21 cellular contexts compared by ENCODE assay signal in the genomic region with DNA sequence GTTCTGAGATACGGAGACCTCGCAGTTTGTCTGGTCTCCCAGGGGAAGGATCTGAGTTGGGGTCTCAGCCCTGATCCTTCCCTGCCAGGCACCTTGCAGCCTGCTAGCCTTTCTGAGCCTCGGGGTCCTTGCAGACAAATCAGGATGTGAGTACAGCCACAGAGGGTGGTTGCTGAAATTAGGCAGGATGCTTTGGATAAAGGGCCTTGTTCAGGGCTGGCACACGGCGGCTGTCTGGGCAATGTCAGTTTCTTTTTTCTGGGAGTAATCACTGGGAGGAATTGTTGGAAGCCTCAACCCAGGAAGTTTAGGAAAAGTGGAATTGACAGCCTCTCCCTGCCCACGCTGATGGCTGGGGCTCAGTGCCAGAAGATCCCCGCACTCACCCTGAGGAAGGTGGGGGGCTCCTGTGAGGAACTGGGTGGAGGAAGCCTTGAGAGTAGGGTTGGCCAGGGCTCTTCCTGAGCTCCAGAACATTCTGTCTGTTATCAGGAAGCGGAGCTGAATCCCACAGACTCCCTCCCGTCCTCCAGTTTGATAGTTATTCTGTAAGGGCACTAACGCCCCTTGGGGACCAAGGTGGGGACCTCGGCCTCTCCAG. TPM values are rescaled to one million over a fixed set of nuclear protein-coding genes. Genes with fewer than 3 reads are reported as not detected.
A peak's percentile ranks its signal among the peaks of the same experiment; 100 is the strongest.
DNase-seq lines count a peak whose midpoint lies in the region; ATAC-seq and TF ChIP-seq lines count a peak whose summit lies in the region.
"Had no signal": no experiment of that assay in that cellular context is flagged by ENCODE, and none has a peak within 500 bp of the region (broad histone marks: within the 10 kb centered on the region; RNA-seq: fewer than 3 reads in every experiment).

No MANE protein-coding gene starts in this region.

- H3K27me3 ChIP-seq in hepatocyte, result no peaks in the 10 kb centered on the region
- H3K27me3 ChIP-seq in stomach, result no peaks in the 10 kb centered on the region
- no peaks in the 10 kb centered on the region for H3K27me3 ChIP-seq in smooth muscle cell (ENCODE audit: low read depth)
- H3K27me3 ChIP-seq: breast epithelium had no signal

- H3K4me2 ChIP-seq in hepatocyte, result no peak overlapping the region
- H3K4me2 ChIP-seq in smooth muscle cell, result no peak overlapping the region

- no peaks in the 10 kb centered on the region for H4K20me1 ChIP-seq in hepatocyte (ENCODE audit: insufficient read depth, poor library complexity, severe bottlenecking)
- peaks cover 10% of the 10 kb centered on the region for H4K20me1 ChIP-seq in smooth muscle cell (ENCODE audit: low read depth)

- H3K27ac ChIP-seq in hepatocyte (peak overlapping the region; percentile 25), stomach (peak overlapping the region in 4 of 5 donors; percentile 7 to 60 (median 54)), smooth muscle cell (ENCODE audit: low read depth) (no peak overlapping the region)
- H3K27ac ChIP-seq: breast epithelium had no signal

- no peak overlapping the region for H3K4me3 Mint-ChIP-seq in activated CD4-positive, alpha-beta T cell treated with anti-CD3 and anti-CD28 coated beads for 36 hours
- no peak overlapping the region for H3K4me3 Mint-ChIP-seq in activated T-helper 17 cell treated with anti-CD3 and anti-CD28 coated beads, Interleukin-2, amount 50 U/mL, for 72 hours
- H3K4me3 Mint-ChIP-seq: activated CD4-positive, alpha-beta T cell treated with anti-CD3 and anti-CD28 coated beads, Interleukin-2, amount 10 ng/mL, durations not matched to agents 24 days and 14 days; activated naive CD8-positive, alpha-beta T cell treated with anti-CD3 and anti-CD28 coated beads, Interleukin-2, amount 10 ng/mL, durations not matched to agents 7 days and 5 days; H9; type B pancreatic cell had no signal

- H3K4me3 ChIP-seq in hepatocyte (no peak overlapping the region), stomach (no peak overlapping the region), smooth muscle cell (no peak overlapping the region)
- H3K4me3 ChIP-seq: breast epithelium had no signal

- TF ChIP-seq CTCF in hepatocyte (IDR thresholded peaks at IDR 0.05; ENCODE audit: poor library complexity), result no peak
- no peak for TF ChIP-seq CTCF in stomach (IDR thresholded peaks at IDR 0.05)
- TF ChIP-seq CTCF in smooth muscle cell (IDR thresholded peaks at IDR 0.05; ENCODE audit: borderline replicate concordance, insufficient read depth, poor library complexity, severe bottlenecking), result no peak

- no peak for DNase-seq in activated CD4-positive, alpha-beta T cell treated with anti-CD3 and anti-CD28 coated beads for 36 hours
- no peak for DNase-seq in activated CD4-positive, alpha-beta T cell treated with anti-CD3 and anti-CD28 coated beads for 4 hours
- no peak for DNase-seq in hepatocyte (ENCODE audit: low spot score)
- DNase-seq in stomach, result no peak
- no peak for DNase-seq in smooth muscle cell (lab: John Stamatoyannopoulos, UW; ENCODE audit: unreplicated experiment)
- DNase-seq: 8988T; activated CD4-positive, alpha-beta T cell treated with anti-CD3 and anti-CD28 coated beads, Interleukin-2, amount 10 ng/mL, durations not matched to agents 24 days and 14 days; activated naive CD8-positive, alpha-beta T cell treated with anti-CD3 and anti-CD28 coated beads, Interleukin-2, amount 10 ng/mL, durations not matched to agents 7 days and 5 days; C1 segment of cervical spinal cord; H9; hippocampal formation; KBM-7; NCI-H2029 treated with DMSO at 0.1 percent for 48 hours; NCI-H510A treated with DMSO at 0.1 percent for 48 hours; SIG-M5; T1000 had no signal

- peaks cover 66% of the 10 kb centered on the region for H3K36me3 Mint-ChIP-seq in activated CD4-positive, alpha-beta T cell treated with anti-CD3 and anti-CD28 coated beads for 36 hours (ENCODE audit: low read depth)
- peaks cover 100% of the 10 kb centered on the region for H3K36me3 Mint-ChIP-seq in activated T-helper 17 cell treated with anti-CD3 and anti-CD28 coated beads, Interleukin-2, amount 50 U/mL, for 72 hours (ENCODE audit: low read depth)
- H3K36me3 Mint-ChIP-seq: type B pancreatic cell had no signal

- H2AFZ ChIP-seq in hepatocyte (no peak overlapping the region), smooth muscle cell (ENCODE audit: low read depth) (no peak overlapping the region)

- no peak for TF ChIP-seq POLR2A in stomach (IDR thresholded peaks at IDR 0.05)

- H3K9ac ChIP-seq in smooth muscle cell (ENCODE audit: low read depth), result no peak overlapping the region

- no peaks in the 10 kb centered on the region for H3K27me3 Mint-ChIP-seq in activated CD4-positive, alpha-beta T cell treated with anti-CD3 and anti-CD28 coated beads for 36 hours
- H3K27me3 Mint-ChIP-seq in activated T-helper 17 cell treated with anti-CD3 and anti-CD28 coated beads, Interleukin-2, amount 50 U/mL, for 72 hours, result no peaks in the 10 kb centered on the region
- H3K27me3 Mint-ChIP-seq: activated CD4-positive, alpha-beta T cell treated with anti-CD3 and anti-CD28 coated beads, Interleukin-2, amount 10 ng/mL, durations not matched to agents 24 days and 14 days; activated naive CD8-positive, alpha-beta T cell treated with anti-CD3 and anti-CD28 coated beads, Interleukin-2, amount 10 ng/mL, durations not matched to agents 7 days and 5 days; type B pancreatic cell had no signal

- intact Hi-C loops in activated CD4-positive, alpha-beta T cell treated with anti-CD3 and anti-CD28 coated beads for 36 hours (cut with DNase I, micrococcal nuclease), result no loop called here
- intact Hi-C loops in stomach (cut with DNase I; ENCODE audit: low total_unique reads), result no loop called here

- H3K79me2 ChIP-seq in hepatocyte (no peaks in the 10 kb centered on the region), smooth muscle cell (ENCODE audit: low read depth) (no peaks in the 10 kb centered on the region)

- peaks cover 15% of the 10 kb centered on the region for H3K4me1 ChIP-seq in hepatocyte (ENCODE audit: insufficient read depth)
- peaks cover 14 to 54% (median 32%) of the 10 kb centered on the region in 4 donors for H3K4me1 ChIP-seq in stomach
- H3K4me1 ChIP-seq in smooth muscle cell (ENCODE audit: low read depth), result peaks cover 13% of the 10 kb centered on the region
- H3K4me1 ChIP-seq: breast epithelium had no signal

- ATAC-seq in activated CD4-positive, alpha-beta T cell treated with anti-CD3 and anti-CD28 coated beads for 36 hours, result no peak
- ATAC-seq in activated T-helper 17 cell treated with anti-CD3 and anti-CD28 coated beads, Interleukin-2, amount 50 U/mL, for 72 hours (replicated peaks), result no peak
- no peak for ATAC-seq in HG02798 (IDR thresholded peaks at IDR 0.05; ENCODE audit: poor library complexity, unreplicated experiment)
- ATAC-seq in GM19324 (IDR thresholded peaks at IDR 0.05; ENCODE audit: low FRiP score, unreplicated experiment), result no peak

- H3K36me3 ChIP-seq in hepatocyte (replicated peaks; ENCODE audit: insufficient read depth, low read depth) (no peaks in the 10 kb centered on the region), stomach (peaks cover 18 to 74% (median 48%) of the 10 kb centered on the region in 4 donors), smooth muscle cell (ENCODE audit: low read depth) (peaks cover 6% of the 10 kb centered on the region)
- H3K36me3 ChIP-seq: breast epithelium had no signal

- no peaks in the 10 kb centered on the region for H3K9me3 Mint-ChIP-seq in activated CD4-positive, alpha-beta T cell treated with anti-CD3 and anti-CD28 coated beads for 36 hours (ENCODE audit: low read depth)
- H3K9me3 Mint-ChIP-seq in activated T-helper 17 cell treated with anti-CD3 and anti-CD28 coated beads, Interleukin-2, amount 50 U/mL, for 72 hours, result no peaks in the 10 kb centered on the region
- H3K9me3 Mint-ChIP-seq: activated CD4-positive, alpha-beta T cell treated with anti-CD3 and anti-CD28 coated beads, Interleukin-2, amount 10 ng/mL, durations not matched to agents 24 days and 14 days; activated naive CD8-positive, alpha-beta T cell treated with anti-CD3 and anti-CD28 coated beads, Interleukin-2, amount 10 ng/mL, durations not matched to agents 7 days and 5 days; H9; type B pancreatic cell had no signal

- CTCF ChIA-PET in activated CD4-positive, alpha-beta T cell treated with anti-CD3 and anti-CD28 coated beads for 36 hours (lab: Charles Lee), result interaction anchor here (1.2 to 1.6 kb wide), 2 partner anchors 15 to 46 kb away, joined by 5 to 6 read pairs; no protein-coding TSS in a partner anchor

- WGBS in hepatocyte (ENCODE audit: low lambda C conversion rate, missing lambda C conversion rate), result 62% methylated on average over 11 of the region's 11 CpGs
- WGBS in stomach, 5 donors, result 61 to 88% (median 77%) methylated on average over 11 of the region's 11 CpGs
- 72% methylated on average over 11 of the region's 11 CpGs for WGBS in smooth muscle cell (ENCODE audit: low lambda C conversion rate)

- H3K9me3 ChIP-seq in hepatocyte (ENCODE audit: low read depth), result no peaks in the 10 kb centered on the region
- no peaks in the 10 kb centered on the region for H3K9me3 ChIP-seq in stomach
- no peaks in the 10 kb centered on the region for H3K9me3 ChIP-seq in smooth muscle cell (replicated peaks; ENCODE audit: low read depth)
- H3K9me3 ChIP-seq: breast epithelium had no signal

- TF ChIP-seq EP300 in stomach (IDR thresholded peaks at IDR 0.05), result no peak

- peaks cover 76% of the 10 kb centered on the region for H3K4me1 Mint-ChIP-seq in activated CD4-positive, alpha-beta T cell treated with anti-CD3 and anti-CD28 coated beads for 36 hours
- H3K4me1 Mint-ChIP-seq in activated T-helper 17 cell treated with anti-CD3 and anti-CD28 coated beads, Interleukin-2, amount 50 U/mL, for 72 hours, result peaks cover 50% of the 10 kb centered on the region

- POLR2A ChIA-PET in activated CD4-positive, alpha-beta T cell treated with anti-CD3 and anti-CD28 coated beads for 36 hours (lab: Charles Lee), result no interaction called here

- H3K9me2 ChIP-seq in hepatocyte (replicated peaks; ENCODE audit: insufficient read depth), result no peaks in the 10 kb centered on the region

- H3F3A ChIP-seq in smooth muscle cell (ENCODE audit: low read depth), result peaks cover 7% of the 10 kb centered on the region

- peak overlapping the region; percentile 13 for H3K27ac Mint-ChIP-seq in activated CD4-positive, alpha-beta T cell treated with anti-CD3 and anti-CD28 coated beads for 36 hours
- peak overlapping the region; percentile 86 for H3K27ac Mint-ChIP-seq in activated T-helper 17 cell treated with anti-CD3 and anti-CD28 coated beads, Interleukin-2, amount 50 U/mL, for 72 hours
- H3K27ac Mint-ChIP-seq: activated naive CD8-positive, alpha-beta T cell treated with anti-CD3 and anti-CD28 coated beads, Interleukin-2, amount 10 ng/mL, durations not matched to agents 7 days and 5 days; H9; type B pancreatic cell had no signal

RNA-seq across cellular contexts. Expression of gene CD82, which starts 37.4 kb away (rescaled TPM):
- 100 to 1,000 TPM; 239 to 272 TPM for total RNA-seq in activated CD4-positive, alpha-beta T cell treated with anti-CD3 and anti-CD28 coated beads for 36 hours
- total RNA-seq in activated T-helper 17 cell treated with anti-CD3 and anti-CD28 coated beads, Interleukin-2, amount 50 U/mL, for 72 hours, result 100 to 1,000 TPM; 147 to 620 TPM
- total RNA-seq in hepatocyte, result 32.8 and 38.7 TPM in 2 replicates
- polyA plus RNA-seq in hepatocyte, result 157 and 202 TPM in 2 replicates
- total RNA-seq in stomach, result 10 to 100 TPM in 4 of 5 donors, under 1 TPM in 1; 0.58 to 49.6 (median 24.6) TPM
- 10 to 100 TPM in 2 of 3 donors, 1 to 10 TPM in 1; 9.9 to 54.4 (median 45.1) TPM for polyA plus RNA-seq in stomach
- 43.8 and 58.6 TPM in 2 replicates for total RNA-seq in smooth muscle cell
- polyA plus RNA-seq in smooth muscle cell, result 252 and 270 TPM in 2 replicates
